ENCODE assay signal across 18 cellular contexts in genomic region chr20:42125426-42125825, GRCh38.
"Had no signal": no experiment of that assay in that cellular context is flagged by ENCODE, and none has a peak within 500 bp of the region (broad histone marks: within the 10 kb centered on the region; RNA-seq: fewer than 3 reads in every experiment).

No MANE protein-coding gene starts in this region.

- DNase-seq: effector memory CD8-positive, alpha-beta T cell; glutamatergic neuron; immature natural killer cell; left lung; lower lobe of right lung; natural killer cell; posterior cingulate gyrus; small intestine; stimulated activated CD4-positive, alpha-beta T cell treated with anti-CD3 and anti-CD28 coated beads, Interleukin-12 subunit alpha, Interleukin-12 subunit beta, amount 100 ng/mL, for 4 hours; stimulated activated naive CD4-positive, alpha-beta T cell; stomach; substantia nigra; transverse colon had no signal

- FAIRE-seq: keratinocyte, small intestine had no signal

- H3K36me3 ChIP-seq: esophagus muscularis mucosa, gastroesophageal sphincter, left lung, lower lobe of right lung, stomach, thoracic aorta, transverse colon had no signal

- H3K9me3 ChIP-seq: esophagus muscularis mucosa, gastroesophageal sphincter, left lung, lower lobe of right lung, stomach, thoracic aorta, transverse colon had no signal

- H3K4me1 ChIP-seq: esophagus muscularis mucosa, gastroesophageal sphincter, left lung, lower lobe of right lung, stomach, transverse colon had no signal

- ATAC-seq: effector memory CD8-positive, alpha-beta T cell; gastroesophageal sphincter; left lung; lower lobe of right lung; natural killer cell had no signal

- H3K27me3 ChIP-seq: esophagus muscularis mucosa, gastroesophageal sphincter, left lung, stomach, transverse colon had no signal

- H3K4me3 ChIP-seq: esophagus muscularis mucosa, gastroesophageal sphincter, left lung, lower lobe of right lung, stomach, thoracic aorta, transverse colon had no signal

- H3K27ac ChIP-seq: epithelial cell of prostate, esophagus muscularis mucosa, gastroesophageal sphincter, left lung, lower lobe of right lung, stomach, thoracic aorta, transverse colon had no signal
